In genomic region chr6:14545496-14545895, GRCh38 we compare ENCODE assay signal across 20 cellular contexts.
DNase-seq lines count a peak whose midpoint lies in the region; ATAC-seq and TF ChIP-seq lines count a peak whose summit lies in the region.
"Had no signal": no experiment of that assay in that cellular context is flagged by ENCODE, and none has a peak within 500 bp of the region (broad histone marks: within the 10 kb centered on the region; RNA-seq: fewer than 3 reads in every experiment).

No MANE protein-coding gene starts in this region.

- no peaks in the 10 kb centered on the region for H3K27me3 Mint-ChIP-seq in Caco-2 (ENCODE audit: insufficient read depth, unreplicated experiment)

- TF ChIP-seq CTCF in psoas muscle (IDR thresholded peaks at IDR 0.05) (no peak), Caco-2 (IDR thresholded peaks at IDR 0.05; ENCODE audit: insufficient read depth in 1 of 2, low read depth in 1 of 2, low read length in 1 of 2, severe bottlenecking in 1 of 2, unreplicated experiment in 1 of 2) (no peak)

- H3K4me1 ChIP-seq in psoas muscle = peaks cover 26% of the 10 kb centered on the region
- H3K4me1 ChIP-seq in Caco-2 = peaks cover 6% of the 10 kb centered on the region; the same call in 1 of the 2 replicates
- H3K4me1 ChIP-seq: SJCRH30 had no signal

- no peaks in the 10 kb centered on the region for H3K27me3 ChIP-seq in psoas muscle (ENCODE audit: insufficient read depth in 3 of 3, low read length in 2 of 3)
- H3K27me3 ChIP-seq in Caco-2 (replicated peaks; ENCODE audit: control insufficient read depth, insufficient read depth, low read length) = no peaks in the 10 kb centered on the region
- H3K27me3 ChIP-seq: SJCRH30 had no signal

- POLR2A ChIA-PET in Caco-2 (lab: Charles Lee) = no interaction called here

- no peak overlapping the region for H3K4me3 ChIP-seq in psoas muscle
- no peak overlapping the region for H3K4me3 ChIP-seq in Caco-2 (ENCODE audit: low read depth, low read length)
- H3K4me3 ChIP-seq: SJCRH30 had no signal

- no TSS peak for BruUV-seq in Caco-2 (replicated peaks; lab: Mats Ljungman, UMichigan)

- WGBS in psoas muscle, 3 donors = 71 to 83% (median 82%) methylated on average over 2 of the region's 2 CpGs

- CTCF ChIA-PET in Caco-2 (lab: Charles Lee) = no interaction called here

- H3K36me3 ChIP-seq in psoas muscle (ENCODE audit: insufficient read depth in 1 of 2, low read depth in 1 of 2) = no peaks in the 10 kb centered on the region
- H3K36me3 ChIP-seq in Caco-2 (ENCODE audit: control insufficient read depth, insufficient read depth, low read length) = no peaks in the 10 kb centered on the region
- H3K36me3 ChIP-seq: SJCRH30 had no signal

- no peak overlapping the region for H3K27ac Mint-ChIP-seq in Caco-2 (ENCODE audit: unreplicated experiment)

- H3K4me3 Mint-ChIP-seq in Caco-2 (ENCODE audit: unreplicated experiment) = no peak overlapping the region
- H3K4me3 Mint-ChIP-seq: CD4-positive, alpha-beta memory T cell had no signal

- H3K9me3 ChIP-seq in psoas muscle = no peaks in the 10 kb centered on the region
- no peaks in the 10 kb centered on the region for H3K9me3 ChIP-seq in Caco-2
- H3K9me3 ChIP-seq: SJCRH30 had no signal

- no peaks in the 10 kb centered on the region for H3K9me3 Mint-ChIP-seq in Caco-2 (ENCODE audit: unreplicated experiment)
- H3K9me3 Mint-ChIP-seq: CD4-positive, alpha-beta memory T cell had no signal

- no peaks in the 10 kb centered on the region for H3K36me3 Mint-ChIP-seq in Caco-2 (ENCODE audit: insufficient read depth, unreplicated experiment)
- H3K36me3 Mint-ChIP-seq: CD4-positive, alpha-beta memory T cell had no signal

- H3K4me1 Mint-ChIP-seq in Caco-2 (ENCODE audit: low read depth, unreplicated experiment) = no peaks in the 10 kb centered on the region

- DNase-seq in left ventricle myocardium superior (no peak), left cardiac atrium (no peak), fibroblast of gingiva (ENCODE audit: low read depth) (peak; percentile 25), psoas muscle (no peak), Caco-2 (no peak), hepatic stellate cell (ENCODE audit: low spot score) (no peak)
- DNase-seq in activated effector memory CD4-positive, alpha-beta T cell treated with Interleukin-2 at 50 U/mL for 16 hours = no peak
- DNase-seq: C1 segment of cervical spinal cord; CD4-positive, alpha-beta memory T cell; COR-L47; HCEC 1CT; IMR-90; KG1; MM.1S; NCI-H226; NCI-H510A; NCI-H748 treated with DMSO at 0.1 percent for 48 hours; SJCRH30 had no signal

- H3K27ac ChIP-seq in psoas muscle = peak overlapping the region; percentile 39
- H3K27ac ChIP-seq: SJCRH30 had no signal

- ATAC-seq in left ventricle myocardium superior (peak; percentile 61), left cardiac atrium (no peak), psoas muscle (peak in 1 of 4 donors; percentile 38), HG03159 (IDR thresholded peaks at IDR 0.05; ENCODE audit: unreplicated experiment) (no peak)
- ATAC-seq: SK-N-SH treated with all-trans-retinoic acid at 6 μM for 48 hours had no signal

- intact Hi-C loops in left ventricle myocardium superior (cut with micrococcal nuclease) = no loop called here
- intact Hi-C loops in left cardiac atrium (cut with DNase I) = no loop called here
- intact Hi-C loops in psoas muscle (cut with DNase I) = loop anchor here in 1 of 2 donors (10.0 kb wide), 1 partner anchor 339 kb away; no protein-coding TSS in a partner anchor
- intact Hi-C loops in Caco-2 (cut with micrococcal nuclease; ENCODE audit: unreplicated experiment) = no loop called here
